Comparison of ENCODE assay signal across 8 cellular contexts in the genomic region with DNA sequence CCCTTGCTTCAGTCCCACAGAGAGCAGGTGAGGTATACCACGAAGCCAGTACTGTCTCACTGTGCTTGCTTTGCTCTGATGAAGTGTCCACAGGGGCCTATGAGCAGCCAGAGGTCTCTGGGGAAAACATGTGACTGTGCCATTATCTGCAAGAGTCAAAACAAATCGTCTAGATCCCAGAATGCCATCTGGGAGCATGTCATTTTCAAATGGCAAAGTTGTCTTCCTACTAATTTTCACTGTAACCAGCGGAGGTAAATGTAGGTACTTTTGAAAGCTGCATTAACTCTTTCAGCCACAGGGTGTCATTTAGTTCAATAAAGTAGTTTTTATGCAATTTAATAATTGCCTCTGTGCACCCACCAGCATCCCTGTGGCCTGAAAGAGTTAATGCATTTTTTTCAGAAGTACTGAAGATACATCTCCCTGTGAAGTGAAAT.
A peak's percentile ranks its signal among the peaks of the same experiment; 100 is the strongest.
DNase-seq lines count a peak whose midpoint lies in the region; ATAC-seq and TF ChIP-seq lines count a peak whose summit lies in the region.

No MANE protein-coding gene starts in this region.

- no peak overlapping the region for H2AFZ ChIP-seq in OCI-LY1 (ENCODE audit: low read length)

- H3F3A ChIP-seq in OCI-LY1 (ENCODE audit: insufficient read depth, low read length), result no peaks in the 10 kb centered on the region

- DNase-seq in NCI-H1417 (lab: John Stamatoyannopoulos, UW) (peak; percentile 15 to 81 (median 71)), NCI-H1417 treated with DMSO at 0.1 percent for 48 hours (lab: John Stamatoyannopoulos, UW) (no peak), neural crest cell (ENCODE audit: low read depth, low spot score) (no peak), H4 (ENCODE audit: low spot score) (no peak), hypothalamus (lab: John Stamatoyannopoulos, UW) (no peak)

- no peaks in the 10 kb centered on the region for H3K9me2 ChIP-seq in OCI-LY1 (ENCODE audit: low read depth, low read length)

- H4K20me1 ChIP-seq in OCI-LY1 (ENCODE audit: insufficient read depth, low read length), result no peaks in the 10 kb centered on the region

- TF ChIP-seq CTCF in OCI-LY1 (IDR thresholded peaks at IDR 0.05; ENCODE audit: low read length) (peak; percentile 67), neural crest cell (conservative IDR thresholded peaks at IDR 0.05) (peak; percentile 49)

- no peak overlapping the region for H3K4me3 ChIP-seq in OCI-LY1 (ENCODE audit: low read depth, low read length, poor library complexity, severe bottlenecking)

- H3K36me3 Mint-ChIP-seq in neural crest cell (ENCODE audit: low read depth), result peaks cover 25% of the 10 kb centered on the region

- H3K4me2 ChIP-seq in OCI-LY1 (ENCODE audit: low read length), result peak overlapping the region; percentile 19; the same call in 1 of the 2 replicates

- H3K9ac ChIP-seq in OCI-LY1 (ENCODE audit: low read length), result peak overlapping the region; percentile 15; the same call in 1 of the 2 replicates

- no peaks in the 10 kb centered on the region for H3K9me3 ChIP-seq in OCI-LY1 (ENCODE audit: low read length)

- H3K27me3 ChIP-seq in OCI-LY1 (ENCODE audit: insufficient read depth, low read length), result no peaks in the 10 kb centered on the region

- no peak overlapping the region for H3K27ac Mint-ChIP-seq in neural crest cell (ENCODE audit: unreplicated experiment)

- H3K9me3 Mint-ChIP-seq in neural crest cell, result no peaks in the 10 kb centered on the region

- peak; percentile 42 for ATAC-seq in HG02642 (IDR thresholded peaks at IDR 0.05; ENCODE audit: poor library complexity, unreplicated experiment)
- ATAC-seq in GM21367 (IDR thresholded peaks at IDR 0.05; ENCODE audit: unreplicated experiment), result no peak

- H3K4me1 Mint-ChIP-seq in neural crest cell, result peaks cover 51% of the 10 kb centered on the region

- H3K79me2 ChIP-seq in OCI-LY1 (ENCODE audit: insufficient read depth, low read length), result 0 out of 2 replicates have a peak, but pooled peaks cover 2% of the 10 kb centered on the region

- peak overlapping the region; percentile 31 for H3K4me3 Mint-ChIP-seq in neural crest cell

- peak overlapping the region; percentile 39 for H3K27ac ChIP-seq in OCI-LY1 (ENCODE audit: low read depth, low read length, poor library complexity, severe bottlenecking)

- H3K36me3 ChIP-seq in OCI-LY1 (ENCODE audit: insufficient read depth, low read length), result peaks cover 60% of the 10 kb centered on the region

- H3K4me1 ChIP-seq in OCI-LY1 (ENCODE audit: insufficient read depth, low read length, severe bottlenecking), result peaks cover 20% of the 10 kb centered on the region

- no peaks in the 10 kb centered on the region for H3K27me3 Mint-ChIP-seq in neural crest cell (ENCODE audit: low read depth)

Comparison
In these comparisons a context has a peak if more than half of its experiments do, and no peak if none do; other contexts are left out.
1. DNase-seq: peak in NCI-H1417 (3 of 3); none in NCI-H1417 treated with DMSO at 0.1 percent for 48 hours (single experiment), neural crest cell (single experiment), H4 (single experiment) and hypothalamus (0 of 51).